ENCODE assay signal across 1 cellular context in the genomic region with DNA sequence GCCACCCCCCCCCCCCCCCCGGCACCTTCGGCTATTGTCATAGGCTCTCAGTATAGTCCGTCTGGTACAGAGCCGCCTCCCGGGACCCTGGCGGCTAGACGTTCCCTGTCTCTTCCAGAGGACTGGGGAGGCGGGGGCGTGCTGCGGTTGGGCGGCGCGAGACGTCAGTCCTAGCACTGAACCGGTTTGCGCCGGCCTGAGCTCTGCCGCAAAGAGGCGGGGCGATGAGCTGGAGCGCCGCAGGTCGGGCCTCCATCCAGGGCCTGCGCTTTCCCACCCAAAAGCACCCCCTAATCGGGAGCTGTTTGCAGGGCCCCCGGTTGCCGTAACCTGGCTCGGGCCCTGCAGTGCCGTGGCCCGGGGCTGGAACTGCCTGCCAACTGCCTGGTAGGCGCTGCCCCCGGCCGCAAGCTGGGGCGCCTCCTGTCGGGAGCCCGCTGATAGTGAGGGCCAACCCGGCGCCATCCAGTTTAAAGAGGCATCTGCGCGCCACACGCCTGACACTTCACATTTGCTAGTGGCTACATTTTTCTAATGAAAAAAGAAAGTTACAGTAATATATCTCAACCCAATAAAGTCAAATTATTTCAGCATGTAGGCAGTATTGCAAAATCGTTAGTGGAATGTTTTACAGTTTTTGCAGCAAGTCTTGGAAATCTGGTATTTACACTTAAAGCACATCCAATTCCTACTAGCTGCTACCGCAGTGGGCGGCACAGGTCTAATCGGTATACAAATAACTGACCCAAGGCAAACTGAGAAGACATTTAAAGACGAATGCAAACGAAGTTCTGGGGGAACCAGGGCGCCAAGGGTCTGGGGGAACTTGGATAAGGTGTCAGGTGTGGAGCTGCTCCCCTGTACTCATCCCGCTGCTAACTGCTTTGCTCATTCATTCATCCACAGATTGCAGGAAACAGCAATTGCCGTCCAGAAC.
A peak's percentile ranks its signal among the peaks of the same experiment; 100 is the strongest.
TF ChIP-seq lines count a peak whose summit lies in the region.

No MANE protein-coding gene starts in this region.

TF ChIP-seq in HepG2, 621 proteins besides CTCF, POLR2A, EP300 and RAD21 (continued from another document and continues in another):
- TF ChIP-seq HDAC1 (CRISPR knock-in tag; IDR thresholded peaks at IDR 0.05) (no peak), ASH2L (IDR thresholded peaks at IDR 0.05; ENCODE audit: insufficient read length, low read depth, low read length) (peak; percentile 62), PAWR (CRISPR knock-in tag; IDR thresholded peaks at IDR 0.05; ENCODE audit: borderline replicate concordance) (no peak), GZF1 (CRISPR knock-in tag; IDR thresholded peaks at IDR 0.05) (peak; percentile 51; the same call in 1 of the 2 replicates), RFXANK (CRISPR knock-in tag; IDR thresholded peaks at IDR 0.05) (no peak), ZFP36L2 (CRISPR knock-in tag; IDR thresholded peaks at IDR 0.05) (no peak), CCAR2 (optimal IDR thresholded peaks at IDR 0.05; ENCODE audit: low read depth, low read length) (no peak), ZNF543 (CRISPR knock-in tag; IDR thresholded peaks at IDR 0.05) (no peak), BRCA1 (CRISPR knock-in tag; IDR thresholded peaks at IDR 0.05) (no peak), PITX1 (CRISPR knock-in tag; IDR thresholded peaks at IDR 0.05) (no peak; the same call in 1 of the 2 replicates), ZC3H13 (CRISPR knock-in tag; IDR thresholded peaks at IDR 0.05) (no peak; the same call in 1 of the 2 replicates), RORA (CRISPR knock-in tag; IDR thresholded peaks at IDR 0.05) (no peak), RXRB (CRISPR knock-in tag; IDR thresholded peaks at IDR 0.05; ENCODE audit: borderline replicate concordance) (peak; percentile 17; the same call in 1 of the 2 replicates), ZNF383 (CRISPR knock-in tag; IDR thresholded peaks at IDR 0.05; ENCODE audit: borderline replicate concordance) (no peak), GATAD1 (CRISPR knock-in tag; IDR thresholded peaks at IDR 0.05) (peak; percentile 27; the same call in 1 of the 2 replicates), ZNF274 (CRISPR knock-in tag; IDR thresholded peaks at IDR 0.05) (no peak), ARID2 (CRISPR knock-in tag; IDR thresholded peaks at IDR 0.05; ENCODE audit: borderline replicate concordance) (peak; percentile 19; the same call in 1 of the 2 replicates), REL (CRISPR knock-in tag; conservative IDR thresholded peaks at IDR 0.05) (no peak; the same call in 1 of the 2 replicates), AGO2 (optimal IDR thresholded peaks at IDR 0.05; ENCODE audit: low read depth, low read length) (no peak), PCBP1 (IDR thresholded peaks at IDR 0.05; ENCODE audit: borderline replicate concordance, low read depth, low read length) (no peak), NCOR1 (IDR thresholded peaks at IDR 0.05; ENCODE audit: borderline replicate concordance, low read length) (peak; percentile 57; the same call in 1 of the 2 replicates), MEIS2 (CRISPR knock-in tag; IDR thresholded peaks at IDR 0.05) (peak; percentile 64; the same call in 1 of the 2 replicates), DMAP1 (CRISPR knock-in tag; IDR thresholded peaks at IDR 0.05) (peak; percentile 78), ATRX (CRISPR knock-in tag; IDR thresholded peaks at IDR 0.05; ENCODE audit: borderline replicate concordance) (no peak), ZNF343 (CRISPR knock-in tag; IDR thresholded peaks at IDR 0.05) (no peak), ZNF260 (CRISPR knock-in tag; IDR thresholded peaks at IDR 0.05; ENCODE audit: borderline replicate concordance, low read depth) (no peak), KAT8 (CRISPR knock-in tag; IDR thresholded peaks at IDR 0.05) (peak; percentile 72), GPN1 (CRISPR knock-in tag; IDR thresholded peaks at IDR 0.05; ENCODE audit: borderline replicate concordance) (no peak), TAF1 (CRISPR knock-in tag; IDR thresholded peaks at IDR 0.05) (peak; percentile 72), KDM5B (CRISPR knock-in tag; IDR thresholded peaks at IDR 0.05; ENCODE audit: borderline replicate concordance) (peak; percentile 77; the same call in 1 of the 2 replicates), HMG20A (CRISPR knock-in tag; IDR thresholded peaks at IDR 0.05; ENCODE audit: borderline replicate concordance) (no peak), IKZF1 (IDR thresholded peaks at IDR 0.05) (no peak), ZNF781 (CRISPR knock-in tag; IDR thresholded peaks at IDR 0.05; ENCODE audit: borderline replicate concordance, not compliant biosample characterization) (no peak), DR1 (CRISPR knock-in tag; IDR thresholded peaks at IDR 0.05) (no peak), ZFP36 (IDR thresholded peaks at IDR 0.05; ENCODE audit: borderline replicate concordance, low read depth, low read length, partially characterized antibody) (no peak), ZNF616 (CRISPR knock-in tag; IDR thresholded peaks at IDR 0.05; ENCODE audit: low read depth) (no peak), ZNF567 (CRISPR knock-in tag; IDR thresholded peaks at IDR 0.05; ENCODE audit: borderline replicate concordance) (no peak), ZNF17 (CRISPR knock-in tag; IDR thresholded peaks at IDR 0.05) (no peak)
- TF ChIP-seq, protein P1, sequence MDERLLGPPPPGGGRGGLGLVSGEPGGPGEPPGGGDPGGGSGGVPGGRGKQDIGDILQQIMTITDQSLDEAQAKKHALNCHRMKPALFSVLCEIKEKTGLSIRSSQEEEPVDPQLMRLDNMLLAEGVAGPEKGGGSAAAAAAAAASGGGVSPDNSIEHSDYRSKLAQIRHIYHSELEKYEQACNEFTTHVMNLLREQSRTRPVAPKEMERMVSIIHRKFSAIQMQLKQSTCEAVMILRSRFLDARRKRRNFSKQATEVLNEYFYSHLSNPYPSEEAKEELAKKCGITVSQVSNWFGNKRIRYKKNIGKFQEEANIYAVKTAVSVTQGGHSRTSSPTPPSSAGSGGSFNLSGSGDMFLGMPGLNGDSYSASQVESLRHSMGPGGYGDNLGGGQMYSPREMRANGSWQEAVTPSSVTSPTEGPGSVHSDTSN (CRISPR knock-in tag; IDR thresholded peaks at IDR 0.05): peak; percentile 59
- TF ChIP-seq, protein P2, sequence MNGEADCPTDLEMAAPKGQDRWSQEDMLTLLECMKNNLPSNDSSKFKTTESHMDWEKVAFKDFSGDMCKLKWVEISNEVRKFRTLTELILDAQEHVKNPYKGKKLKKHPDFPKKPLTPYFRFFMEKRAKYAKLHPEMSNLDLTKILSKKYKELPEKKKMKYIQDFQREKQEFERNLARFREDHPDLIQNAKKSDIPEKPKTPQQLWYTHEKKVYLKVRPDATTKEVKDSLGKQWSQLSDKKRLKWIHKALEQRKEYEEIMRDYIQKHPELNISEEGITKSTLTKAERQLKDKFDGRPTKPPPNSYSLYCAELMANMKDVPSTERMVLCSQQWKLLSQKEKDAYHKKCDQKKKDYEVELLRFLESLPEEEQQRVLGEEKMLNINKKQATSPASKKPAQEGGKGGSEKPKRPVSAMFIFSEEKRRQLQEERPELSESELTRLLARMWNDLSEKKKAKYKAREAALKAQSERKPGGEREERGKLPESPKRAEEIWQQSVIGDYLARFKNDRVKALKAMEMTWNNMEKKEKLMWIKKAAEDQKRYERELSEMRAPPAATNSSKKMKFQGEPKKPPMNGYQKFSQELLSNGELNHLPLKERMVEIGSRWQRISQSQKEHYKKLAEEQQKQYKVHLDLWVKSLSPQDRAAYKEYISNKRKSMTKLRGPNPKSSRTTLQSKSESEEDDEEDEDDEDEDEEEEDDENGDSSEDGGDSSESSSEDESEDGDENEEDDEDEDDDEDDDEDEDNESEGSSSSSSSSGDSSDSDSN (CRISPR knock-in tag; IDR thresholded peaks at IDR 0.05): peak; percentile 81
- TF ChIP-seq, protein P3, sequence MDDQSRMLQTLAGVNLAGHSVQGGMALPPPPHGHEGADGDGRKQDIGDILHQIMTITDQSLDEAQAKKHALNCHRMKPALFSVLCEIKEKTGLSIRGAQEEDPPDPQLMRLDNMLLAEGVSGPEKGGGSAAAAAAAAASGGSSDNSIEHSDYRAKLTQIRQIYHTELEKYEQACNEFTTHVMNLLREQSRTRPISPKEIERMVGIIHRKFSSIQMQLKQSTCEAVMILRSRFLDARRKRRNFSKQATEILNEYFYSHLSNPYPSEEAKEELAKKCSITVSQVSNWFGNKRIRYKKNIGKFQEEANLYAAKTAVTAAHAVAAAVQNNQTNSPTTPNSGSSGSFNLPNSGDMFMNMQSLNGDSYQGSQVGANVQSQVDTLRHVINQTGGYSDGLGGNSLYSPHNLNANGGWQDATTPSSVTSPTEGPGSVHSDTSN (CRISPR knock-in tag; IDR thresholded peaks at IDR 0.05; ENCODE audit: borderline replicate concordance): no peak
- TF ChIP-seq, protein P4, sequence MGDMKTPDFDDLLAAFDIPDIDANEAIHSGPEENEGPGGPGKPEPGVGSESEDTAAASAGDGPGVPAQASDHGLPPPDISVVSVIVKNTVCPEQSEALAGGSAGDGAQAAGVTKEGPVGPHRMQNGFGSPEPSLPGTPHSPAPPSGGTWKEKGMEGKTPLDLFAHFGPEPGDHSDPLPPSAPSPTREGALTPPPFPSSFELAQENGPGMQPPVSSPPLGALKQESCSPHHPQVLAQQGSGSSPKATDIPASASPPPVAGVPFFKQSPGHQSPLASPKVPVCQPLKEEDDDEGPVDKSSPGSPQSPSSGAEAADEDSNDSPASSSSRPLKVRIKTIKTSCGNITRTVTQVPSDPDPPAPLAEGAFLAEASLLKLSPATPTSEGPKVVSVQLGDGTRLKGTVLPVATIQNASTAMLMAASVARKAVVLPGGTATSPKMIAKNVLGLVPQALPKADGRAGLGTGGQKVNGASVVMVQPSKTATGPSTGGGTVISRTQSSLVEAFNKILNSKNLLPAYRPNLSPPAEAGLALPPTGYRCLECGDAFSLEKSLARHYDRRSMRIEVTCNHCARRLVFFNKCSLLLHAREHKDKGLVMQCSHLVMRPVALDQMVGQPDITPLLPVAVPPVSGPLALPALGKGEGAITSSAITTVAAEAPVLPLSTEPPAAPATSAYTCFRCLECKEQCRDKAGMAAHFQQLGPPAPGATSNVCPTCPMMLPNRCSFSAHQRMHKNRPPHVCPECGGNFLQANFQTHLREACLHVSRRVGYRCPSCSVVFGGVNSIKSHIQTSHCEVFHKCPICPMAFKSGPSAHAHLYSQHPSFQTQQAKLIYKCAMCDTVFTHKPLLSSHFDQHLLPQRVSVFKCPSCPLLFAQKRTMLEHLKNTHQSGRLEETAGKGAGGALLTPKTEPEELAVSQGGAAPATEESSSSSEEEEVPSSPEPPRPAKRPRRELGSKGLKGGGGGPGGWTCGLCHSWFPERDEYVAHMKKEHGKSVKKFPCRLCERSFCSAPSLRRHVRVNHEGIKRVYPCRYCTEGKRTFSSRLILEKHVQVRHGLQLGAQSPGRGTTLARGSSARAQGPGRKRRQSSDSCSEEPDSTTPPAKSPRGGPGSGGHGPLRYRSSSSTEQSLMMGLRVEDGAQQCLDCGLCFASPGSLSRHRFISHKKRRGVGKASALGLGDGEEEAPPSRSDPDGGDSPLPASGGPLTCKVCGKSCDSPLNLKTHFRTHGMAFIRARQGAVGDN (CRISPR knock-in tag; IDR thresholded peaks at IDR 0.05): peak; percentile 79
- TF ChIP-seq, protein P5, sequence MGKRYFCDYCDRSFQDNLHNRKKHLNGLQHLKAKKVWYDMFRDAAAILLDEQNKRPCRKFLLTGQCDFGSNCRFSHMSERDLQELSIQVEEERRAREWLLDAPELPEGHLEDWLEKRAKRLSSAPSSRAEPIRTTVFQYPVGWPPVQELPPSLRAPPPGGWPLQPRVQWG (CRISPR knock-in tag; IDR thresholded peaks at IDR 0.05; ENCODE audit: borderline replicate concordance, low read depth): no peak
- TF ChIP-seq, protein P6, sequence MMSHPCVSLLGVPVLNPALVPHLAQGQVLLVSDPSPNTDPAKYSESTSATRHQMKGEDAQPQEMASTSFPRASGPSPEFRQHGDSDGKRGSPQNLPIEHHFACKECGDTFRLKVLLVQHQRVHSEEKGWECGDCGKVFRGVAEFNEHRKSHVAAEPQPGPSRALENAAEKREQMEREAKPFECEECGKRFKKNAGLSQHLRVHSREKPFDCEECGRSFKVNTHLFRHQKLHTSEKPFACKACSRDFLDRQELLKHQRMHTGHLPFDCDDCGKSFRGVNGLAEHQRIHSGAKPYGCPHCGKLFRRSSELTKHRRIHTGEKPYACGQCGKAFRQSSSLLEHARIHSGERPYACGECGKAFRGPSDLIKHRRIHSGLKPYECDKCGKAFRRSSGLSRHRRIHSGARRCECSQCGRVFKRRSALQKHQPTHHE (CRISPR knock-in tag; IDR thresholded peaks at IDR 0.05; ENCODE audit: borderline replicate concordance): no peak
- TF ChIP-seq, protein P7, sequence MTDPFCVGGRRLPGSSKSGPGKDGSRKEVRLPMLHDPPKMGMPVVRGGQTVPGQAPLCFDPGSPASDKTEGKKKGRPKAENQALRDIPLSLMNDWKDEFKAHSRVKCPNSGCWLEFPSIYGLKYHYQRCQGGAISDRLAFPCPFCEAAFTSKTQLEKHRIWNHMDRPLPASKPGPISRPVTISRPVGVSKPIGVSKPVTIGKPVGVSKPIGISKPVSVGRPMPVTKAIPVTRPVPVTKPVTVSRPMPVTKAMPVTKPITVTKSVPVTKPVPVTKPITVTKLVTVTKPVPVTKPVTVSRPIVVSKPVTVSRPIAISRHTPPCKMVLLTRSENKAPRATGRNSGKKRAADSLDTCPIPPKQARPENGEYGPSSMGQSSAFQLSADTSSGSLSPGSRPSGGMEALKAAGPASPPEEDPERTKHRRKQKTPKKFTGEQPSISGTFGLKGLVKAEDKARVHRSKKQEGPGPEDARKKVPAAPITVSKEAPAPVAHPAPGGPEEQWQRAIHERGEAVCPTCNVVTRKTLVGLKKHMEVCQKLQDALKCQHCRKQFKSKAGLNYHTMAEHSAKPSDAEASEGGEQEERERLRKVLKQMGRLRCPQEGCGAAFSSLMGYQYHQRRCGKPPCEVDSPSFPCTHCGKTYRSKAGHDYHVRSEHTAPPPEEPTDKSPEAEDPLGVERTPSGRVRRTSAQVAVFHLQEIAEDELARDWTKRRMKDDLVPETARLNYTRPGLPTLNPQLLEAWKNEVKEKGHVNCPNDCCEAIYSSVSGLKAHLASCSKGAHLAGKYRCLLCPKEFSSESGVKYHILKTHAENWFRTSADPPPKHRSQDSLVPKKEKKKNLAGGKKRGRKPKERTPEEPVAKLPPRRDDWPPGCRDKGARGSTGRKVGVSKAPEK (CRISPR knock-in tag; IDR thresholded peaks at IDR 0.05; ENCODE audit: borderline replicate concordance): peak; percentile 38; the same call in 1 of the 2 replicates
- TF ChIP-seq, protein P8, sequence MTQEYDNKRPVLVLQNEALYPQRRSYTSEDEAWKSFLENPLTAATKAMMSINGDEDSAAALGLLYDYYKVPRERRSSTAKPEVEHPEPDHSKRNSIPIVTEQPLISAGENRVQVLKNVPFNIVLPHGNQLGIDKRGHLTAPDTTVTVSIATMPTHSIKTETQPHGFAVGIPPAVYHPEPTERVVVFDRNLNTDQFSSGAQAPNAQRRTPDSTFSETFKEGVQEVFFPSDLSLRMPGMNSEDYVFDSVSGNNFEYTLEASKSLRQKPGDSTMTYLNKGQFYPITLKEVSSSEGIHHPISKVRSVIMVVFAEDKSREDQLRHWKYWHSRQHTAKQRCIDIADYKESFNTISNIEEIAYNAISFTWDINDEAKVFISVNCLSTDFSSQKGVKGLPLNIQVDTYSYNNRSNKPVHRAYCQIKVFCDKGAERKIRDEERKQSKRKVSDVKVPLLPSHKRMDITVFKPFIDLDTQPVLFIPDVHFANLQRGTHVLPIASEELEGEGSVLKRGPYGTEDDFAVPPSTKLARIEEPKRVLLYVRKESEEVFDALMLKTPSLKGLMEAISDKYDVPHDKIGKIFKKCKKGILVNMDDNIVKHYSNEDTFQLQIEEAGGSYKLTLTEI (CRISPR knock-in tag; conservative IDR thresholded peaks at IDR 0.05): no peak
